8 cellular contexts compared by ENCODE assay signal in genomic region chr17:38702900-38703741, GRCh38. TPM values are rescaled to one million over a fixed set of nuclear protein-coding genes. Genes with fewer than 3 reads are reported as not detected.
DNase-seq lines count a peak whose midpoint lies in the region; ATAC-seq lines count a peak whose summit lies in the region.

No MANE protein-coding gene starts in this region.

- no peaks in the 10 kb centered on the region for H3K9me3 ChIP-seq in SJCRH30 (replicated peaks)
- no peaks in the 10 kb centered on the region for H3K9me3 ChIP-seq in duodenal mucosa (ENCODE audit: control insufficient read depth in 1 of 2, low read length in 2 of 2)
- H3K9me3 ChIP-seq in muscle layer of colon (ENCODE audit: low read length) = no peaks in the 10 kb centered on the region

- ATAC-seq in HG03135 (IDR thresholded peaks at IDR 0.05; ENCODE audit: unreplicated experiment) = no peak

- DNase-seq in NCI-H146 (lab: John Stamatoyannopoulos, UW) (peak; percentile 30), NCI-H146 treated with DMSO at 0.1 percent for 48 hours (lab: John Stamatoyannopoulos, UW; ENCODE audit: unreplicated experiment) (no peak), SJCRH30 (no peak), H4 (ENCODE audit: low spot score) (no peak)

- H3K4me1 ChIP-seq in SJCRH30 (peaks cover 3% of the 10 kb centered on the region), duodenal mucosa (ENCODE audit: control insufficient read depth in 1 of 2, insufficient read depth in 2 of 2, low read length in 2 of 2) (peaks cover 24 to 41% of the 10 kb centered on the region in 2 donors), muscle layer of colon (ENCODE audit: insufficient read depth, low read length) (peaks cover 35% of the 10 kb centered on the region), urinary bladder (ENCODE audit: insufficient read depth) (no peaks in the 10 kb centered on the region)

- H3K4me3 ChIP-seq in SJCRH30 (peak overlapping the region; percentile 82), duodenal mucosa (ENCODE audit: low read depth in 1 of 2, low read length in 2 of 2) (peak overlapping the region; percentile 78 to 92), muscle layer of colon (ENCODE audit: low read depth in 1 of 2, low read length in 2 of 2) (peak overlapping the region; percentile 75 to 96), urinary bladder (ENCODE audit: low read depth, low read length) (peak overlapping the region; percentile 91)

- H3K27me3 ChIP-seq in SJCRH30 (no peaks in the 10 kb centered on the region), duodenal mucosa (ENCODE audit: control insufficient read depth in 1 of 2, insufficient read depth in 2 of 2, low read length in 2 of 2) (no peaks in the 10 kb centered on the region), muscle layer of colon (ENCODE audit: control insufficient read depth in 1 of 2, insufficient read depth in 2 of 2, low read length in 2 of 2) (no peaks in the 10 kb centered on the region)

- H3K27ac ChIP-seq in SJCRH30 (peak overlapping the region; percentile 37), duodenal mucosa (ENCODE audit: low read depth, low read length) (peak overlapping the region; percentile 95), muscle layer of colon (ENCODE audit: low read depth, low read length) (peak overlapping the region; percentile 97), urinary bladder (ENCODE audit: low read depth) (peak overlapping the region; percentile 89)

- 3% methylated on average over 57 of the region's 57 CpGs for WGBS in urinary bladder

- H3K36me3 ChIP-seq in SJCRH30 (no peaks in the 10 kb centered on the region), duodenal mucosa (ENCODE audit: control insufficient read depth in 1 of 2, insufficient read depth in 2 of 2, low read length in 2 of 2) (peaks cover 5 to 13% of the 10 kb centered on the region in 2 donors), muscle layer of colon (ENCODE audit: insufficient read depth, low read length) (peaks cover 5% of the 10 kb centered on the region), urinary bladder (ENCODE audit: insufficient read depth) (no peaks in the 10 kb centered on the region)

- H3K9ac ChIP-seq in duodenal mucosa (ENCODE audit: low read depth in 1 of 2, low read length in 2 of 2) (peak overlapping the region; percentile 84 to 94), muscle layer of colon (ENCODE audit: low read length) (peak overlapping the region; percentile 97)

RNA-seq across cellular contexts. Expression of gene MLLT6, which starts 2.0 kb away (rescaled TPM):
- total RNA-seq in SJCRH30 (2014; rRNA removed; shearing (Covaris generic)) = 24.2 and 35.5 TPM in 2 replicates
- 38.5 TPM for total RNA-seq in urinary bladder
- polyA plus RNA-seq in urinary bladder = 67.8 TPM
- total RNA-seq in H4 (2014; rRNA removed; shearing (Covaris generic)) = 7.8 and 13.6 TPM in 2 replicates

RNA-seq across cellular contexts. Expression of gene CISD3, which starts 27.0 kb away (rescaled TPM):
- total RNA-seq in SJCRH30 (2014; rRNA removed; shearing (Covaris generic)) = 11.6 and 14.5 TPM in 2 replicates
- 1.6 TPM for total RNA-seq in urinary bladder
- polyA plus RNA-seq in urinary bladder = 40.6 TPM
- total RNA-seq in H4 (2014; rRNA removed; shearing (Covaris generic)) = 2.3 and 6.7 TPM in 2 replicates

RNA-seq across cellular contexts. Expression of gene EPOP, which starts 28.4 kb away (rescaled TPM):
- 6.1 and 6.6 TPM in 2 replicates for total RNA-seq in SJCRH30 (2014; rRNA removed; shearing (Covaris generic))
- total RNA-seq in urinary bladder = 0.32 TPM
- polyA plus RNA-seq in urinary bladder = 2.3 TPM
- 3.2 and 3.5 TPM in 2 replicates for total RNA-seq in H4 (2014; rRNA removed; shearing (Covaris generic))

RNA-seq across cellular contexts. Expression of gene PCGF2, which starts 45.0 kb away (rescaled TPM):
- total RNA-seq in SJCRH30 (2014; rRNA removed; shearing (Covaris generic)) = 10.7 and 13.8 TPM in 2 replicates
- 8.2 TPM for total RNA-seq in urinary bladder
- polyA plus RNA-seq in urinary bladder = 26.5 TPM
- total RNA-seq in H4 (2014; rRNA removed; shearing (Covaris generic)) = 1.6 and 3.9 TPM in 2 replicates

RNA-seq across cellular contexts. Expression of gene PSMB3, which starts 49.4 kb away (rescaled TPM):
- total RNA-seq in SJCRH30 (2014; rRNA removed; shearing (Covaris generic)) = 239 and 280 TPM in 2 replicates
- 97.5 TPM for total RNA-seq in urinary bladder
- 202 TPM for polyA plus RNA-seq in urinary bladder
- total RNA-seq in H4 (2014; rRNA removed; shearing (Covaris generic)) = 592 and 607 TPM in 2 replicates

Comparison
In these comparisons a context has a peak if more than half of its experiments do, and no peak if none do; other contexts are left out.
1. H3K27ac ChIP-seq: peak in every context shown above with its lines; median percentile 97 in muscle layer of colon; 95 in duodenal mucosa; 89 in urinary bladder; 37 in SJCRH30.